Comparison of ENCODE assay signal across 8 cellular contexts in genomic region chr9:104927216-104927911, GRCh38. TPM values are rescaled to one million over a fixed set of nuclear protein-coding genes. Genes with fewer than 3 reads are reported as not detected.
DNase-seq lines count a peak whose midpoint lies in the region; ATAC-seq and TF ChIP-seq lines count a peak whose summit lies in the region.

No MANE protein-coding gene starts in this region.

- H3K79me2 ChIP-seq in OCI-LY1 (ENCODE audit: insufficient read depth, low read length) = peaks cover 2% of the 10 kb centered on the region; the same call in 1 of the 2 replicates

- H3K36me3 Mint-ChIP-seq in activated CD4-positive, alpha-beta T cell treated with anti-CD3 and anti-CD28 coated beads for 36 hours (ENCODE audit: low read depth) = no peaks in the 10 kb centered on the region
- no peaks in the 10 kb centered on the region for H3K36me3 Mint-ChIP-seq in activated naive CD8-positive, alpha-beta T cell treated with anti-CD3 and anti-CD28 coated beads, Interleukin-2, amount 50 U/mL, for 24 hours (ENCODE audit: low read depth)
- peaks cover 5% of the 10 kb centered on the region for H3K36me3 Mint-ChIP-seq in osteocyte (ENCODE audit: unreplicated experiment)

- no peaks in the 10 kb centered on the region for H3F3A ChIP-seq in OCI-LY1 (ENCODE audit: insufficient read depth, low read length)

- ATAC-seq in activated CD4-positive, alpha-beta T cell treated with anti-CD3 and anti-CD28 coated beads for 36 hours = peak; percentile 20
- peak; percentile 17 for ATAC-seq in activated naive CD8-positive, alpha-beta T cell treated with anti-CD3 and anti-CD28 coated beads, Interleukin-2, amount 50 U/mL, for 24 hours
- peak; percentile 51 to 72 (median 64) for ATAC-seq in heart left ventricle
- ATAC-seq in GM18505 (IDR thresholded peaks at IDR 0.05; ENCODE audit: unreplicated experiment) = no peak

- CTCF ChIA-PET in activated CD4-positive, alpha-beta T cell treated with anti-CD3 and anti-CD28 coated beads for 36 hours (lab: Charles Lee) = interaction anchor here (0.6 to 1.5 kb wide), 16 partner anchors 34 to 333 kb away, joined by 3 to 6 read pairs (median 3); partner anchors contain the start of gene NIPSNAP3A

- H3K36me3 ChIP-seq in OCI-LY1 (ENCODE audit: insufficient read depth, low read length) (no peaks in the 10 kb centered on the region), heart left ventricle (peaks cover 0 to 10% (median 0%) of the 10 kb centered on the region in 9 donors)

- H3K4me3 ChIP-seq in OCI-LY1 (ENCODE audit: low read depth, low read length, poor library complexity, severe bottlenecking) = peak overlapping the region; percentile 72
- H3K4me3 ChIP-seq in heart left ventricle = peak overlapping the region; percentile 61 to 90 (median 74)

- peaks cover 5% of the 10 kb centered on the region for H3K27me3 Mint-ChIP-seq in activated CD4-positive, alpha-beta T cell treated with anti-CD3 and anti-CD28 coated beads for 36 hours
- peaks cover 26% of the 10 kb centered on the region for H3K27me3 Mint-ChIP-seq in activated naive CD8-positive, alpha-beta T cell treated with anti-CD3 and anti-CD28 coated beads, Interleukin-2, amount 50 U/mL, for 24 hours
- H3K27me3 Mint-ChIP-seq in osteocyte (ENCODE audit: unreplicated experiment) = no peaks in the 10 kb centered on the region

- peak overlapping the region; percentile 79 for H3K4me3 Mint-ChIP-seq in activated CD4-positive, alpha-beta T cell treated with anti-CD3 and anti-CD28 coated beads for 36 hours
- peak overlapping the region; percentile 83 for H3K4me3 Mint-ChIP-seq in activated naive CD8-positive, alpha-beta T cell treated with anti-CD3 and anti-CD28 coated beads, Interleukin-2, amount 50 U/mL, for 24 hours
- peak overlapping the region; percentile 95 for H3K4me3 Mint-ChIP-seq in osteocyte (ENCODE audit: unreplicated experiment)

- H3K4me1 ChIP-seq in OCI-LY1 (ENCODE audit: insufficient read depth, low read length, severe bottlenecking) (peaks cover 52% of the 10 kb centered on the region), heart left ventricle (peaks cover 0 to 45% (median 12%) of the 10 kb centered on the region in 12 donors)

- no peak overlapping the region for H2AFZ ChIP-seq in OCI-LY1 (ENCODE audit: low read length)

- TF ChIP-seq CTCF in OCI-LY1 (IDR thresholded peaks at IDR 0.05; ENCODE audit: low read length) (no peak), heart left ventricle (IDR thresholded peaks at IDR 0.05) (no peak), osteocyte (IDR thresholded peaks at IDR 0.05) (no peak)

- TF ChIP-seq POLR2A in heart left ventricle (IDR thresholded peaks at IDR 0.05) = no peak
- TF ChIP-seq POLR2A in GM18505 (IDR thresholded peaks at IDR 0.05; ENCODE audit: borderline replicate concordance, extremely low read depth, insufficient read depth, insufficient read length) = no peak

- H3K9ac ChIP-seq in OCI-LY1 (ENCODE audit: low read length) = peak overlapping the region; percentile 62

- peak overlapping the region; percentile 69 for H3K4me2 ChIP-seq in OCI-LY1 (ENCODE audit: low read length)

- no peaks in the 10 kb centered on the region for H3K9me2 ChIP-seq in OCI-LY1 (ENCODE audit: low read depth, low read length)

- peak; percentile 45 for DNase-seq in activated CD4-positive, alpha-beta T cell treated with anti-CD3 and anti-CD28 coated beads for 36 hours
- DNase-seq in activated CD4-positive, alpha-beta T cell treated with anti-CD3 and anti-CD28 coated beads for 1 hour = no peak
- DNase-seq in activated naive CD8-positive, alpha-beta T cell treated with anti-CD3 and anti-CD28 coated beads, Interleukin-2, amount 50 U/mL, for 24 hours = peak; percentile 16
- peak; percentile 37 to 67 (median 59) for DNase-seq in heart left ventricle
- no peak for DNase-seq in osteocyte (ENCODE audit: extremely low spot score, unreplicated experiment)
- DNase-seq in GM19240 (ENCODE audit: insufficient read length, low spot score) = no peak

- POLR2A ChIA-PET in activated CD4-positive, alpha-beta T cell treated with anti-CD3 and anti-CD28 coated beads for 36 hours (lab: Charles Lee) = interaction anchor here (1.1 to 2.4 kb wide), 3 partner anchors 34 to 64 kb away, joined by 3 to 16 read pairs (median 5); no protein-coding TSS in a partner anchor

- no peaks in the 10 kb centered on the region for H4K20me1 ChIP-seq in OCI-LY1 (ENCODE audit: insufficient read depth, low read length)

- H3K27ac ChIP-seq in OCI-LY1 (ENCODE audit: low read depth, low read length, poor library complexity, severe bottlenecking) (peak overlapping the region; percentile 89), heart left ventricle (peak overlapping the region; percentile 71 to 95 (median 86))

- H3K27ac Mint-ChIP-seq in activated CD4-positive, alpha-beta T cell treated with anti-CD3 and anti-CD28 coated beads for 36 hours = peak overlapping the region; percentile 73
- H3K27ac Mint-ChIP-seq in activated naive CD8-positive, alpha-beta T cell treated with anti-CD3 and anti-CD28 coated beads, Interleukin-2, amount 50 U/mL, for 24 hours = no peak overlapping the region
- H3K27ac Mint-ChIP-seq in osteocyte (ENCODE audit: unreplicated experiment) = peak overlapping the region; percentile 87

- no peaks in the 10 kb centered on the region for H3K9me3 ChIP-seq in OCI-LY1 (ENCODE audit: low read length)
- H3K9me3 ChIP-seq in heart left ventricle = no peaks in the 10 kb centered on the region

- intact Hi-C loops in activated CD4-positive, alpha-beta T cell treated with anti-CD3 and anti-CD28 coated beads for 36 hours (cut with DNase I, micrococcal nuclease) = loop anchor here (1.0 to 10.0 kb wide), 5 partner anchors 33 to 767 kb away; partner anchors contain the start of genes SLC44A1 (in 1 of the 2) and TMEM38B (in 1 of the 2)
- intact Hi-C loops in heart left ventricle (cut with DNase I) = loop anchor here (1.0 to 10.0 kb wide), 17 partner anchors 60 to 490 kb away; no protein-coding TSS in a partner anchor

- WGBS in heart left ventricle, 4 donors = 0 to 1% (median 0%) methylated on average over 31 to 44 of the region's 44 CpGs

- no peaks in the 10 kb centered on the region for H3K27me3 ChIP-seq in OCI-LY1 (ENCODE audit: insufficient read depth, low read length)
- no peaks in the 10 kb centered on the region for H3K27me3 ChIP-seq in heart left ventricle

- peaks cover 21% of the 10 kb centered on the region for H3K4me1 Mint-ChIP-seq in activated CD4-positive, alpha-beta T cell treated with anti-CD3 and anti-CD28 coated beads for 36 hours
- peaks cover 22% of the 10 kb centered on the region for H3K4me1 Mint-ChIP-seq in activated naive CD8-positive, alpha-beta T cell treated with anti-CD3 and anti-CD28 coated beads, Interleukin-2, amount 50 U/mL, for 24 hours
- peaks cover 43% of the 10 kb centered on the region for H3K4me1 Mint-ChIP-seq in osteocyte (ENCODE audit: unreplicated experiment)

- no peaks in the 10 kb centered on the region for H3K9me3 Mint-ChIP-seq in activated CD4-positive, alpha-beta T cell treated with anti-CD3 and anti-CD28 coated beads for 36 hours (ENCODE audit: low read depth)
- H3K9me3 Mint-ChIP-seq in activated naive CD8-positive, alpha-beta T cell treated with anti-CD3 and anti-CD28 coated beads, Interleukin-2, amount 50 U/mL, for 24 hours = no peaks in the 10 kb centered on the region
- no peaks in the 10 kb centered on the region for H3K9me3 Mint-ChIP-seq in osteocyte (ENCODE audit: unreplicated experiment)

RNA-seq across cellular contexts. Expression of gene ABCA1, which starts 0.6 kb away (rescaled TPM):
- 1 to 10 TPM; 4.5 to 5.2 TPM for total RNA-seq in activated CD4-positive, alpha-beta T cell treated with anti-CD3 and anti-CD28 coated beads for 36 hours
- total RNA-seq in heart left ventricle (10 to 100 TPM in 6 of 9 donors, 1 to 10 TPM in 3; 5.2 to 45.3 (median 12.0) TPM), osteocyte (49.5 and 51.1 TPM in 2 replicates)
- polyA plus RNA-seq in heart left ventricle = 1 to 10 TPM; 2.1 to 4.4 TPM

Comparison
In these comparisons a context has a peak if more than half of its experiments do, and no peak if none do; other contexts are left out.
1. DNase-seq: peak in activated CD4-positive, alpha-beta T cell treated with anti-CD3 and anti-CD28 coated beads for 36 hours (single experiment), activated naive CD8-positive, alpha-beta T cell treated with anti-CD3 and anti-CD28 coated beads, Interleukin-2, amount 50 U/mL, for 24 hours (single experiment) and heart left ventricle (5 of 5); none in activated CD4-positive, alpha-beta T cell treated with anti-CD3 and anti-CD28 coated beads for 1 hour (single experiment), osteocyte (single experiment) and GM19240 (single experiment).
2. Peak in every context shown above with its lines, with median percentiles within 50 percentile points of each other: H3K4me3 Mint-ChIP-seq.